ENCODE assay signal across 1 cellular context in the genomic region with DNA sequence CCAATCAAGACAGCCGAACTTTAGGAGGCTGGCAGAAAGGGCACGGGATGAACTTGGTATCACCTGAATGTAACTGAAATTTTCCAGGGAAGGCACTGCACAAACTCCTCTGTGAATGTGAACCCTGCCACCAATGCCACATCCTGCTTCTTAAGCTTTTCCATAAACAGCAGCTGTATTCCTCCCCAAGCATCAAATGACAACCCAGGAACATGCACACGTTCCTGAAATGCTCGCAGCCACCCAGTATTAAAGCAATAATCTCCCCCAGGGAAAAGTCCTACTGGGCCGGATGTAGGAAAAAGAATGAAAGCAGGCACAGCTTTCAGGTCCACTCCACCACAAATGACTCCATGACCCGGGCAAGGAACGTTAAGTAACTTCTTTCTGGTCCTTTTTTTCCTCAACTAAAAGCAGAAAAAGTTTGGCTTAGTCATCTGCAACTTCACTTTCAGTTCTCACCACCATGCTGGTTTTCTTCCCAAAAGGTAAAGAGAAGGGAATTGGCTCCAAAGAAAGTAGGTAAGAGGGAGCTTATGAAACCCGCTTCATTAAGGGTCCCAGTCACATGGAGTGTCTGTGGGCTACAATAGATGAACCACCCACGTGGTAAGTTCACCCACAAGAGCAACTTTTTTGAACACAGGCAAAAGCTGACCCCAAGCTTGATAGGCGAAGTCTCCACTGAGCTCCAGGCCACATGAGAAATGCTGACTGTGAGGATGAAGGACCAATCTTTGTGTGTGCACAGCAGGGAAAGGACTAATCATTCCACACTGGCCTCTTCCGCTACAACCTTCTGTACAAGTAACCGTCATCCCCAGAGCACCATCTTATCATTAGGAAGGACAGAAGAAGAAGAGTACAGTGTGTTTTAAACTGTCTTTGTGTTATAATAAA.
TF ChIP-seq lines count a peak whose summit lies in the region.

No MANE protein-coding gene starts in this region.

TF ChIP-seq in GM23338, 12 proteins besides CTCF, POLR2A, EP300 and RAD21 (continued from another document):
- TF ChIP-seq, protein P1, sequence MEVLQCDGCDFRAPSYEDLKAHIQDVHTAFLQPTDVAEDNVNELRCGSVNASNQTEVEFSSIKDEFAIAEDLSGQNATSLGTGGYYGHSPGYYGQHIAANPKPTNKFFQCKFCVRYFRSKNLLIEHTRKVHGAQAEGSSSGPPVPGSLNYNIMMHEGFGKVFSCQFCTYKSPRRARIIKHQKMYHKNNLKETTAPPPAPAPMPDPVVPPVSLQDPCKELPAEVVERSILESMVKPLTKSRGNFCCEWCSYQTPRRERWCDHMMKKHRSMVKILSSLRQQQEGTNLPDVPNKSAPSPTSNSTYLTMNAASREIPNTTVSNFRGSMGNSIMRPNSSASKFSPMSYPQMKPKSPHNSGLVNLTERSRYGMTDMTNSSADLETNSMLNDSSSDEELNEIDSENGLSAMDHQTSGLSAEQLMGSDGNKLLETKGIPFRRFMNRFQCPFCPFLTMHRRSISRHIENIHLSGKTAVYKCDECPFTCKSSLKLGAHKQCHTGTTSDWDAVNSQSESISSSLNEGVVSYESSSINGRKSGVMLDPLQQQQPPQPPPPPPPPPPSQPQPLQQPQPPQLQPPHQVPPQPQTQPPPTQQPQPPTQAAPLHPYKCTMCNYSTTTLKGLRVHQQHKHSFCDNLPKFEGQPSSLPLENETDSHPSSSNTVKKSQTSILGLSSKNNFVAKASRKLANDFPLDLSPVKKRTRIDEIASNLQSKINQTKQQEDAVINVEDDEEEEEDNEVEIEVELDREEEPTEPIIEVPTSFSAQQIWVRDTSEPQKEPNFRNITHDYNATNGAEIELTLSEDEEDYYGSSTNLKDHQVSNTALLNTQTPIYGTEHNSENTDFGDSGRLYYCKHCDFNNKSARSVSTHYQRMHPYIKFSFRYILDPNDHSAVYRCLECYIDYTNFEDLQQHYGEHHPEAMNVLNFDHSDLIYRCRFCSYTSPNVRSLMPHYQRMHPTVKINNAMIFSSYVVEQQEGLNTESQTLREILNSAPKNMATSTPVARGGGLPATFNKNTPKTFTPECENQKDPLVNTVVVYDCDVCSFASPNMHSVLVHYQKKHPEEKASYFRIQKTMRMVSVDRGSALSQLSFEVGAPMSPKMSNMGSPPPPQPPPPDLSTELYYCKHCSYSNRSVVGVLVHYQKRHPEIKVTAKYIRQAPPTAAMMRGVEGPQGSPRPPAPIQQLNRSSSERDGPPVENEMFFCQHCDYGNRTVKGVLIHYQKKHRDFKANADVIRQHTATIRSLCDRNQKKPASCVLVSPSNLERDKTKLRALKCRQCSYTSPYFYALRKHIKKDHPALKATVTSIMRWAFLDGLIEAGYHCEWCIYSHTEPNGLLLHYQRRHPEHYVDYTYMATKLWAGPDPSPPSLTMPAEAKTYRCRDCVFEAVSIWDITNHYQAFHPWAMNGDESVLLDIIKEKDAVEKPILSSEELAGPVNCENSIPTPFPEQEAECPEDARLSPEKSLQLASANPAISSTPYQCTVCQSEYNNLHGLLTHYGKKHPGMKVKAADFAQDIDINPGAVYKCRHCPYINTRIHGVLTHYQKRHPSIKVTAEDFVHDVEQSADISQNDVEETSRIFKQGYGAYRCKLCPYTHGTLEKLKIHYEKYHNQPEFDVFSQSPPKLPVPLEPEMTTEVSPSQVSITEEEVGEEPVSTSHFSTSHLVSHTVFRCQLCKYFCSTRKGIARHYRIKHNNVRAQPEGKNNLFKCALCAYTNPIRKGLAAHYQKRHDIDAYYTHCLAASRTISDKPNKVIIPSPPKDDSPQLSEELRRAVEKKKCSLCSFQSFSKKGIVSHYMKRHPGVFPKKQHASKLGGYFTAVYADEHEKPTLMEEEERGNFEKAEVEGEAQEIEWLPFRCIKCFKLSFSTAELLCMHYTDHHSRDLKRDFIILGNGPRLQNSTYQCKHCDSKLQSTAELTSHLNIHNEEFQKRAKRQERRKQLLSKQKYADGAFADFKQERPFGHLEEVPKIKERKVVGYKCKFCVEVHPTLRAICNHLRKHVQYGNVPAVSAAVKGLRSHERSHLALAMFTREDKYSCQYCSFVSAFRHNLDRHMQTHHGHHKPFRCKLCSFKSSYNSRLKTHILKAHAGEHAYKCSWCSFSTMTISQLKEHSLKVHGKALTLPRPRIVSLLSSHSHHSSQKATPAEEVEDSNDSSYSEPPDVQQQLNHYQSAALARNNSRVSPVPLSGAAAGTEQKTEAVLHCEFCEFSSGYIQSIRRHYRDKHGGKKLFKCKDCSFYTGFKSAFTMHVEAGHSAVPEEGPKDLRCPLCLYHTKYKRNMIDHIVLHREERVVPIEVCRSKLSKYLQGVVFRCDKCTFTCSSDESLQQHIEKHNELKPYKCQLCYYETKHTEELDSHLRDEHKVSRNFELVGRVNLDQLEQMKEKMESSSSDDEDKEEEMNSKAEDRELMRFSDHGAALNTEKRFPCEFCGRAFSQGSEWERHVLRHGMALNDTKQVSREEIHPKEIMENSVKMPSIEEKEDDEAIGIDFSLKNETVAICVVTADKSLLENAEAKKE (CRISPR knock-in tag; IDR thresholded peaks at IDR 0.05), result no peak
- TF ChIP-seq, protein P2, sequence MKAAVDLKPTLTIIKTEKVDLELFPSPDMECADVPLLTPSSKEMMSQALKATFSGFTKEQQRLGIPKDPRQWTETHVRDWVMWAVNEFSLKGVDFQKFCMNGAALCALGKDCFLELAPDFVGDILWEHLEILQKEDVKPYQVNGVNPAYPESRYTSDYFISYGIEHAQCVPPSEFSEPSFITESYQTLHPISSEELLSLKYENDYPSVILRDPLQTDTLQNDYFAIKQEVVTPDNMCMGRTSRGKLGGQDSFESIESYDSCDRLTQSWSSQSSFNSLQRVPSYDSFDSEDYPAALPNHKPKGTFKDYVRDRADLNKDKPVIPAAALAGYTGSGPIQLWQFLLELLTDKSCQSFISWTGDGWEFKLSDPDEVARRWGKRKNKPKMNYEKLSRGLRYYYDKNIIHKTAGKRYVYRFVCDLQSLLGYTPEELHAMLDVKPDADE (IDR thresholded peaks at IDR 0.05), result no peak
- TF ChIP-seq EZH2phosphoT487 (IDR thresholded peaks at IDR 0.05; ENCODE audit: unreplicated experiment), result no peak
- no peak for TF ChIP-seq NANOG (IDR thresholded peaks at IDR 0.05; ENCODE audit: borderline replicate concordance)
- no peak for TF ChIP-seq EZH2 (IDR thresholded peaks at IDR 0.05; ENCODE audit: low read depth, unreplicated experiment)
